1 cellular context compared by ENCODE assay signal in genomic region chr20:8363970-8364733, GRCh38.
TF ChIP-seq lines count a peak whose summit lies in the region.

No MANE protein-coding gene starts in this region.

TF ChIP-seq in HepG2, 621 proteins besides CTCF, POLR2A, EP300 and RAD21 (continued from another document and continues in another):
- TF ChIP-seq MYPOP (CRISPR knock-in tag; IDR thresholded peaks at IDR 0.05) (peak; percentile 32; the same call in 1 of the 2 replicates), HNF1B (CRISPR knock-in tag; IDR thresholded peaks at IDR 0.05) (peak; percentile 49; the same call in 1 of the 2 replicates), LCORL (IDR thresholded peaks at IDR 0.05) (no peak), LCORL (CRISPR knock-in tag; IDR thresholded peaks at IDR 0.05) (peak; percentile 42; the same call in 1 of the 2 replicates), ZNF3 (CRISPR knock-in tag; IDR thresholded peaks at IDR 0.05) (0 out of 2 replicates have a peak, but pooled peaks have one; percentile 12), PRMT3 (CRISPR knock-in tag; IDR thresholded peaks at IDR 0.05; ENCODE audit: borderline replicate concordance, low read depth) (no peak), ZNF644 (CRISPR knock-in tag; IDR thresholded peaks at IDR 0.05; ENCODE audit: low read depth) (peak; percentile 91), GATAD2A (CRISPR knock-in tag; IDR thresholded peaks at IDR 0.05) (peak; percentile 97), ARID3A (IDR thresholded peaks at IDR 0.05; ENCODE audit: low read depth, low read length) (peak; percentile 98), KLF6 (CRISPR knock-in tag; IDR thresholded peaks at IDR 0.05) (0 out of 2 replicates have a peak, but pooled peaks have one; percentile 72), JUN (CRISPR knock-in tag; IDR thresholded peaks at IDR 0.05) (no peak), ZNF646 (CRISPR knock-in tag; IDR thresholded peaks at IDR 0.05) (peak; percentile 77; the same call in 1 of the 2 replicates), ZNF503 (CRISPR knock-in tag; IDR thresholded peaks at IDR 0.05) (peak; percentile 72; the same call in 1 of the 2 replicates), NCOR1 (IDR thresholded peaks at IDR 0.05; ENCODE audit: borderline replicate concordance, low read length) (peak; percentile 99), ZNF205 (CRISPR knock-in tag; IDR thresholded peaks at IDR 0.05) (peak; percentile 80; the same call in 1 of the 2 replicates), ZFY (CRISPR knock-in tag; IDR thresholded peaks at IDR 0.05) (no peak), CEBPG (CRISPR knock-in tag; IDR thresholded peaks at IDR 0.05) (peak; percentile 73), NR2F6 (IDR thresholded peaks at IDR 0.05) (peak; percentile 59), NR2F6 (CRISPR knock-in tag; IDR thresholded peaks at IDR 0.05) (peak; percentile 58), HMGA1 (CRISPR knock-in tag; conservative IDR thresholded peaks at IDR 0.05) (no peak), PRPF4 (IDR thresholded peaks at IDR 0.05; ENCODE audit: low read depth, low read length, poor library complexity, severe bottlenecking) (no peak), SALL1 (CRISPR knock-in tag; IDR thresholded peaks at IDR 0.05) (peak; percentile 97; the same call in 1 of the 2 replicates), HOXA5 (CRISPR knock-in tag; IDR thresholded peaks at IDR 0.05) (peak; percentile 74), ZNF747 (CRISPR knock-in tag; IDR thresholded peaks at IDR 0.05; ENCODE audit: borderline replicate concordance) (peak; percentile 68; the same call in 1 of the 2 replicates), TCF7 (IDR thresholded peaks at IDR 0.05; ENCODE audit: low read depth) (peak; percentile 35; the same call in 1 of the 2 replicates), MIXL1 (CRISPR knock-in tag; IDR thresholded peaks at IDR 0.05) (peak; percentile 90; the same call in 1 of the 2 replicates), FOXJ3 (CRISPR knock-in tag; IDR thresholded peaks at IDR 0.05; ENCODE audit: borderline replicate concordance) (peak; percentile 79; the same call in 1 of the 2 replicates), ZNF670 (CRISPR knock-in tag; IDR thresholded peaks at IDR 0.05; ENCODE audit: borderline replicate concordance) (0 out of 2 replicates have a peak, but pooled peaks have one; percentile 58), GATAD1 (CRISPR knock-in tag; IDR thresholded peaks at IDR 0.05) (peak; percentile 57), ZNF652 (CRISPR knock-in tag; IDR thresholded peaks at IDR 0.05; ENCODE audit: borderline replicate concordance, low read depth) (peak; percentile 56; the same call in 1 of the 2 replicates), ZBTB40 (IDR thresholded peaks at IDR 0.05) (no peak), ZBTB40 (CRISPR knock-in tag; IDR thresholded peaks at IDR 0.05) (no peak; the same call in 1 of the 2 replicates), ZNF629 (CRISPR knock-in tag; conservative IDR thresholded peaks at IDR 0.05) (peak; percentile 32; the same call in 1 of the 2 replicates), ZNF10 (CRISPR knock-in tag; IDR thresholded peaks at IDR 0.05; ENCODE audit: borderline replicate concordance, low read depth) (no peak), MYC (CRISPR knock-in tag; IDR thresholded peaks at IDR 0.05; ENCODE audit: borderline replicate concordance) (no peak), ZSCAN9 (CRISPR knock-in tag; IDR thresholded peaks at IDR 0.05; ENCODE audit: borderline replicate concordance) (peak; percentile 88; the same call in 1 of the 2 replicates), STAG1 (CRISPR knock-in tag; IDR thresholded peaks at IDR 0.05) (peak; percentile 12), KDM4B (CRISPR knock-in tag; IDR thresholded peaks at IDR 0.05) (peak; percentile 82; the same call in 1 of the 2 replicates), ZNF549 (CRISPR knock-in tag; IDR thresholded peaks at IDR 0.05) (peak; percentile 87; the same call in 1 of the 2 replicates), BCL6 (CRISPR knock-in tag; IDR thresholded peaks at IDR 0.05) (peak; percentile 94), RARA (CRISPR knock-in tag; IDR thresholded peaks at IDR 0.05) (peak; percentile 90), NFIC (IDR thresholded peaks at IDR 0.05; ENCODE audit: low read length) (peak; percentile 79; the same call in 1 of the 2 replicates)
